10 cellular contexts compared by ENCODE assay signal in the genomic region with DNA sequence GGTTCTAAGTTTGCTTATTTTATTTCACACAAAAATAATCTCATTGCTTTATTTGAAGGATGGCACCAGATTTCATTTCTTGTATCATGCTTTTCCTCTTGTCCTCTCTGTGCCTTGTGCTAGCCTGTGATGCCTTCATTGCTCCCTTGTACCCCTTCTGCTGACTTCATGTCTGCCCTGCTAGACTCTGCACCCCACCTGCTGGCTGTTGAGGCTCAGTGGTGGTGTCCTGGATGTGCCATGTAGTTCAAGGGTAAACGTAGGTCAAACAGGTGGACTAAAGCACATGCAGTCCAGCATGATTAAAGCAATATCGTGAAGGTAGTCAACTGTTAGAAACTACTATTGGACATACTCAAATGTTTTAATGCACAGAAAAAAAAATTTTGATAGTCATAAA. TPM values are rescaled to one million over a fixed set of nuclear protein-coding genes. Genes with fewer than 3 reads are reported as not detected.
A peak's percentile ranks its signal among the peaks of the same experiment; 100 is the strongest.
DNase-seq lines count a peak whose midpoint lies in the region; ATAC-seq, FAIRE-seq and TF ChIP-seq lines count a peak whose summit lies in the region.
"Had no signal": no experiment of that assay in that cellular context is flagged by ENCODE, and none has a peak within 500 bp of the region (broad histone marks: within the 10 kb centered on the region; RNA-seq: fewer than 3 reads in every experiment).

No MANE protein-coding gene starts in this region.

- TF ChIP-seq CTCF in Calu3 (IDR thresholded peaks at IDR 0.05; ENCODE audit: unreplicated experiment) = peak; percentile 21
- peak; percentile 17 for TF ChIP-seq CTCF in kidney (IDR thresholded peaks at IDR 0.05; ENCODE audit: borderline replicate concordance, extremely low read depth, insufficient read depth)
- no peak for TF ChIP-seq CTCF in lower lobe of right lung (IDR thresholded peaks at IDR 0.05)

- DNase-seq in Calu3 (peak; percentile 31), H4 (ENCODE audit: low spot score) (peak; percentile 10), SK-MEL-5 (ENCODE audit: low read depth, low spot score) (peak; percentile 55), kidney (no peak), NCI-H2081 (lab: John Stamatoyannopoulos, UW) (no peak), NCI-H1417 treated with DMSO at 0.1 percent for 48 hours (lab: John Stamatoyannopoulos, UW) (no peak), T1000 (lab: John Stamatoyannopoulos, UW) (no peak), lower lobe of right lung (no peak)

- peaks cover 18% of the 10 kb centered on the region for H3K36me3 Mint-ChIP-seq in Calu3 (ENCODE audit: insufficient read depth, unreplicated experiment)

- ATAC-seq in lower lobe of right lung = no peak

- H3K4me3 ChIP-seq in kidney (ENCODE audit: low read length in 2 of 2) (no peak overlapping the region), lower lobe of right lung (no peak overlapping the region)
- H3K4me3 ChIP-seq: thoracic aorta had no signal

- H3K36me3 ChIP-seq in kidney (ENCODE audit: control insufficient read depth in 1 of 2, insufficient read depth in 2 of 2, low read length in 2 of 2) (peaks cover 5 to 22% of the 10 kb centered on the region in 2 donors), lower lobe of right lung (peaks cover 76% of the 10 kb centered on the region)

- H3K9me3 ChIP-seq in kidney (ENCODE audit: control insufficient read depth in 1 of 2, low read length in 2 of 2) (no peaks in the 10 kb centered on the region), lower lobe of right lung (no peaks in the 10 kb centered on the region)
- H3K9me3 ChIP-seq: thoracic aorta had no signal

- no peaks in the 10 kb centered on the region for H3K9me3 Mint-ChIP-seq in Calu3 (ENCODE audit: low read depth, unreplicated experiment)

- no peak overlapping the region for H3K27ac Mint-ChIP-seq in Calu3 (ENCODE audit: unreplicated experiment)

- no peaks in the 10 kb centered on the region for H3K27me3 Mint-ChIP-seq in Calu3 (ENCODE audit: unreplicated experiment)

- CTCF ChIA-PET in Calu3 (lab: Charles Lee) = interaction anchor here (0.6 kb wide), 2 partner anchors 47 to 140 kb away, joined by 3 read pairs; no protein-coding TSS in a partner anchor

- no peak for FAIRE-seq in kidney (lab: Jason Lieb, UNC)

- no peaks in the 10 kb centered on the region for H3K27me3 ChIP-seq in lower lobe of right lung (ENCODE audit: low read depth)

- intact Hi-C loops in Calu3 (cut with micrococcal nuclease; ENCODE audit: unreplicated experiment) = loop anchor here (2.0 to 5.0 kb wide), 4 partner anchors 89 to 1265 kb away; no protein-coding TSS in a partner anchor
- intact Hi-C loops in kidney (cut with DNase I) = no loop called here
- intact Hi-C loops in lower lobe of right lung (cut with DNase I) = loop anchor here (10.0 kb wide), 1 partner anchor 203 kb away; no protein-coding TSS in a partner anchor

- no peak overlapping the region for H3K9ac ChIP-seq in kidney (ENCODE audit: low read length in 2 of 2)

- no peaks in the 10 kb centered on the region for H3K4me1 ChIP-seq in kidney (ENCODE audit: control insufficient read depth in 1 of 2, insufficient read depth in 1 of 2, low read depth in 1 of 2, low read length in 2 of 2)
- no peaks in the 10 kb centered on the region for H3K4me1 ChIP-seq in lower lobe of right lung

- in situ Hi-C loops in SK-MEL-5 (cut with HindIII; ENCODE audit: low pct_unique_long_range_greater_than_20kb, low sequenced_read_pairs) = no loop called here

- H3K27ac ChIP-seq in kidney (ENCODE audit: low read depth in 2 of 2, low read length in 2 of 2) (no peak overlapping the region), lower lobe of right lung (no peak overlapping the region)
- H3K27ac ChIP-seq: thoracic aorta had no signal

- no TSS peak for BruUV-seq in Calu3 (replicated peaks; lab: Mats Ljungman, UMichigan)

- no peaks in the 10 kb centered on the region for H3K4me1 Mint-ChIP-seq in Calu3 (ENCODE audit: low read depth, unreplicated experiment)

- H3K4me3 Mint-ChIP-seq in Calu3 (ENCODE audit: low read depth, unreplicated experiment) = no peak overlapping the region

RNA-seq across cellular contexts. Expression of gene MRPS35, which starts 21.6 kb away (rescaled TPM):
- total RNA-seq in Calu3 (2022) = 70.5 and 74.7 TPM in 2 replicates
- total RNA-seq in H4 (2014; rRNA removed; shearing (Covaris generic)) = 105 TPM in 2 replicates
- total RNA-seq in SK-MEL-5 (2014; rRNA removed; shearing (Covaris generic)) = 95.4 and 106 TPM in 2 replicates
- 76.6 and 96.6 TPM in 2 replicates for polyA plus RNA-seq in SK-MEL-5 (2015; cell fraction: cytosol; rRNA removed)
- polyA plus RNA-seq in SK-MEL-5 (2015; cell fraction: nucleus; rRNA removed) = 29.1 and 34.6 TPM in 2 replicates
- 40.1 TPM for total RNA-seq in kidney
- 97.8 TPM for polyA plus RNA-seq in kidney (ENCODE audit: insufficient read depth, low read depth, low replicate concordance)
- 31.5 TPM for total RNA-seq in lower lobe of right lung

RNA-seq across cellular contexts. Expression of gene REP15, which starts 36.0 kb away (rescaled TPM):
- total RNA-seq in Calu3 (2022) (0.78 and 0.83 TPM in 2 replicates), kidney (3.2 TPM), lower lobe of right lung (5.1 TPM)
- 0.25 TPM in 1 of 2 replicates, not detected in the other for total RNA-seq in H4 (2014; rRNA removed; shearing (Covaris generic))
- 0.13 and 1.4 TPM in 2 replicates for total RNA-seq in SK-MEL-5 (2014; rRNA removed; shearing (Covaris generic))
- polyA plus RNA-seq in SK-MEL-5 (2015; cell fraction: cytosol; rRNA removed) = 0.38 and 0.44 TPM in 2 replicates
- 0.49 and 2.0 TPM in 2 replicates for polyA plus RNA-seq in SK-MEL-5 (2015; cell fraction: nucleus; rRNA removed)
- polyA plus RNA-seq in kidney (ENCODE audit: insufficient read depth, low read depth, low replicate concordance) = 1.3 TPM

RNA-seq across cellular contexts. Expression of gene KLHL42, which starts 47.8 kb away (rescaled TPM):
- 14.7 and 18.5 TPM in 2 replicates for total RNA-seq in Calu3 (2022)
- 5.0 and 7.4 TPM in 2 replicates for total RNA-seq in H4 (2014; rRNA removed; shearing (Covaris generic))
- 23.7 and 24.0 TPM in 2 replicates for total RNA-seq in SK-MEL-5 (2014; rRNA removed; shearing (Covaris generic))
- 18.1 and 20.4 TPM in 2 replicates for polyA plus RNA-seq in SK-MEL-5 (2015; cell fraction: cytosol; rRNA removed)
- 55.7 and 78.7 TPM in 2 replicates for polyA plus RNA-seq in SK-MEL-5 (2015; cell fraction: nucleus; rRNA removed)
- 21.2 TPM for total RNA-seq in kidney
- 6.6 TPM for polyA plus RNA-seq in kidney (ENCODE audit: insufficient read depth, low read depth, low replicate concordance)
- 19.1 TPM for total RNA-seq in lower lobe of right lung

RNA-seq across cellular contexts. Expression of gene MANSC4, which starts 47.8 kb away (rescaled TPM):
- total RNA-seq in Calu3 (2022) (not detected in 2 replicates), kidney (not detected), lower lobe of right lung (not detected)
- not detected in 2 replicates for total RNA-seq in H4 (2014; rRNA removed; shearing (Covaris generic))
- 0.37 TPM in 1 of 2 replicates, not detected in the other for total RNA-seq in SK-MEL-5 (2014; rRNA removed; shearing (Covaris generic))
- polyA plus RNA-seq in SK-MEL-5 (2015; cell fraction: cytosol; rRNA removed) = not detected in 2 replicates
- not detected in 2 replicates for polyA plus RNA-seq in SK-MEL-5 (2015; cell fraction: nucleus; rRNA removed)
- polyA plus RNA-seq in kidney (ENCODE audit: insufficient read depth, low read depth, low replicate concordance) = not detected
- total RNA-seq: sciatic nerve, thoracic aorta had no signal

Comparison
In these comparisons a context has a peak if more than half of its experiments do, and no peak if none do; other contexts are left out.
1. DNase-seq: peak in Calu3 (single experiment), H4 (single experiment) and SK-MEL-5 (single experiment); none in kidney (single experiment), NCI-H2081 (0 of 2), NCI-H1417 treated with DMSO at 0.1 percent for 48 hours (single experiment), T1000 (single experiment) and lower lobe of right lung (single experiment).